Comparison of ENCODE assay signal across 8 cellular contexts in the genomic region with DNA sequence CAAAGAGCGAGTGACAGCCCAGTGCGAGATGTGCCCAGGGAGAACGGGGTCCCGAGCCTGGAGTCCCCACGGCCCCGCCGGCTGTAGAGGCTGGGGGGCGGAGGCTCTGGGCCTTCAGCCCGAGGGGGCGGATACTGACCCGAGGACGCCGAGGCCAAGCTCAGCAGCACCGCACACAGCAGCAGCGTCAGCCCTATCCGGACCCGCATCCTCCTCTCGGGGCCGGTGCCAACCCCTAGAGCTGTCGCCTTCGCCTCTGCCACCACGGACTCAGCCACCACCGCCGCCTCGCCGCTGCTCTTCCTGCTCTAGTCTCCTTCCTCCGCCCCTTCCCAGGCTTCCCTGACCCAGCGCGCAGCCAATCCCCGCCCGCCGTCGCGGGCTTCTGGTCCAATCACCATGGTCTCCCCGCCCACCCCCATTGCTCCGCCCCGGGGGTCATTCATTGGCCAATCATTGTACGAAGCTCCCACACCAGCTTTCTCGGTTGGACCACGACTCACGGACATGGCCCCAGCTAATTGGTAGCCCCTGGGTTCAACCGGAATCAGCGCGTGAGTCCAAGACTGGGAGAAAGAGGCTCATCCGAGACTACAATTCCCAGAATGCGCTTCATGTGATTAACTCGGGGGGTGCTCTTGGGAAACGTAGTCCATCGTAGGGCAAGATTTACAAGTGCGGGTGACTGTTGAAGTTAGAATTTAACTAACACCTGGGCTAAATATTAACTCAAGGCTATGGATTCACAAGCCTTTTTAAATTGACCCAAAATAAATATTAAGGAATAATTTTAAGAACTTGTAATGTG. TPM values are rescaled to one million over a fixed set of nuclear protein-coding genes. Genes with fewer than 3 reads are reported as not detected.
DNase-seq lines count a peak whose midpoint lies in the region; ATAC-seq, FAIRE-seq and TF ChIP-seq lines count a peak whose summit lies in the region.

A gene (minus strand): TSS at position 318 of the 808 bp plus-strand sequence. CDS start 109 bp downstream, at position 209.

- peaks cover 0 to 3% of the 10 kb centered on the region in 2 donors for H3K36me3 Mint-ChIP-seq in CD14-positive monocyte

- no TSS peak for BruUV-seq in HepG2 (replicated peaks; lab: Mats Ljungman, UMichigan)

- intact Hi-C loops in CD14-positive monocyte (cut with micrococcal nuclease) (loop anchor here in 1 of 2 donors (5.0 kb wide), 1 partner anchor 311 kb away; a partner anchor contains a TSS), HepG2 (cut with micrococcal nuclease; ENCODE audit: unreplicated experiment) (loop anchor here (2.0 to 5.0 kb wide), 2 partner anchors 17 to 316 kb away; no protein-coding TSS in a partner anchor)

- H3K9me3 Mint-ChIP-seq in CD14-positive monocyte: peaks cover 3 to 11% (median 10%) of the 10 kb centered on the region in 7 donors

- H3K4me1 Mint-ChIP-seq in CD14-positive monocyte: peaks cover 50% of the 10 kb centered on the region

- TF ChIP-seq POLR2A in HepG2 (IDR thresholded peaks at IDR 0.05; ENCODE audit: insufficient read depth in 1 of 2, low read depth in 2 of 2, low read length in 2 of 2): peak; percentile 93 to 95

- CTCF ChIA-PET in HepG2 (lab: Yijun Ruan, JAX; ENCODE audit: low intra/inter-chr PET ratio, low total read pairs): no interaction called here

- TF ChIP-seq EP300 in HepG2 (IDR thresholded peaks at IDR 0.05; ENCODE audit: low read depth in 2 of 2, low read length in 2 of 2) (0 out of 4 replicates have a peak, but pooled peaks of 1 of the 2 experiments have one; percentile 22), HepG2 (CRISPR knock-in tag; IDR thresholded peaks at IDR 0.05; ENCODE audit: borderline replicate concordance) (no peak)

- WGBS in HepG2 (ENCODE audit: low lambda C conversion rate): 3% methylated on average over 17 of the region's 50 CpGs

- peaks cover 73% of the 10 kb centered on the region for H3K4me1 ChIP-seq in HepG2 (ENCODE audit: insufficient read depth, low read length)

- peaks cover 42% of the 10 kb centered on the region for H3K79me2 ChIP-seq in HepG2 (ENCODE audit: insufficient read depth, low read length)

- H3K4me2 ChIP-seq in HepG2 (ENCODE audit: low read depth, low read length): peak within 1 kb of the TSS; percentile 95

- H3K4me3 ChIP-seq in HepG2 (replicated peaks in 1 of 3; ENCODE audit: insufficient read depth in 1 of 3, low read depth in 2 of 3, low read length in 3 of 3): peak within 1 kb of the TSS; percentile 80 to 99 (median 83)

- H3K4me3 Mint-ChIP-seq in CD14-positive monocyte: peak within 1 kb of the TSS; percentile 97

- no peaks in the 10 kb centered on the region for H3K27me3 Mint-ChIP-seq in CD14-positive monocyte (ENCODE audit: low read depth in 3 of 3)

- TF ChIP-seq CTCF in CD14-positive monocyte (IDR thresholded peaks at IDR 0.05): no peak
- TF ChIP-seq CTCF in HepG2 (CRISPR knock-in tag; IDR thresholded peaks at IDR 0.05): no peak

- TF ChIP-seq RAD21 in HepG2 (CRISPR knock-in tag; IDR thresholded peaks at IDR 0.05): peak; percentile 55; the same call in 1 of the 2 replicates

- H3K27me3 ChIP-seq in HepG2 (ENCODE audit: control insufficient read depth in 1 of 2, insufficient read depth in 2 of 2, low read length in 2 of 2): no peaks in the 10 kb centered on the region; a peak in 1 of 5 replicates

- H3K27ac ChIP-seq in HepG2 (ENCODE audit: extremely low read length, insufficient read depth, low read length): peak within 1 kb of the TSS; percentile 72

- DNase-seq in CD14-positive monocyte (ENCODE audit: low spot score) (peak; percentile 99), NCI-H82 (lab: John Stamatoyannopoulos, UW) (peak; percentile 99), dermis microvascular lymphatic vessel endothelial cell (ENCODE audit: low read depth in 2 of 2) (peak; percentile 99 to 100), HepG2 (ENCODE audit: low spot score) (peak; percentile 100)
- peak; percentile 100 for DNase-seq in activated CD4-positive, alpha-beta T cell treated with anti-CD3 and anti-CD28 coated beads, Interleukin-2, amount 50 U/mL, for 48 hours
- peak; percentile 100 for DNase-seq in stimulated activated CD4-positive, alpha-beta T cell treated with anti-CD3 and anti-CD28 coated beads, Interleukin-4, amount 100 ng/mL, for 1 hour

- H3K27ac Mint-ChIP-seq in CD14-positive monocyte: peak within 1 kb of the TSS; percentile 88 to 96 (median 95)

- in situ Hi-C loops in HepG2 (cut with HindIII; ENCODE audit: extremely low pct_ligation_motif_present, low pct_unique_long_range_greater_than_20kb): no loop called here

- no peaks in the 10 kb centered on the region for H3K36me3 ChIP-seq in HepG2 (replicated peaks in 1 of 2; ENCODE audit: control insufficient read depth in 1 of 2, insufficient read depth in 2 of 2, low read length in 2 of 2)

- H2AFZ ChIP-seq in HepG2 (ENCODE audit: low read length): peak within 1 kb of the TSS; percentile 90

- H4K20me1 ChIP-seq in HepG2 (ENCODE audit: insufficient read depth, low read length): no peaks in the 10 kb centered on the region

- 0 out of 2 replicates have a peak, but pooled peaks cover 9% of the 10 kb centered on the region for H3K9me3 ChIP-seq in HepG2 (ENCODE audit: low read length)

- POLR2A ChIA-PET in HepG2 (lab: Yijun Ruan, JAX): interaction anchor here (0.5 to 3.1 kb wide), 12 partner anchors 8 to 315 kb away, joined by 3 to 27 read pairs (median 4); a partner anchor contains a TSS

- H3K9ac ChIP-seq in HepG2 (ENCODE audit: insufficient read depth, low read depth, low read length): peak within 1 kb of the TSS; percentile 84

- peak; percentile 90 for FAIRE-seq in HepG2 (lab: Jason Lieb, UNC)

- peak; percentile 95 for ATAC-seq in GM19397 (IDR thresholded peaks at IDR 0.05; ENCODE audit: unreplicated experiment)
- peak; percentile 89 for ATAC-seq in HG03571 (IDR thresholded peaks at IDR 0.05; ENCODE audit: unreplicated experiment)
- peak; percentile 97 for ATAC-seq in HepG2

TF ChIP-seq in HepG2, 621 proteins besides CTCF, POLR2A, EP300 and RAD21 (continues in another document):
- TF ChIP-seq HMGA1 (CRISPR knock-in tag; conservative IDR thresholded peaks at IDR 0.05) (no peak), ZNF253 (CRISPR knock-in tag; IDR thresholded peaks at IDR 0.05; ENCODE audit: borderline replicate concordance) (0 out of 2 replicates have a peak, but pooled peaks have one; percentile 51), MAFG (CRISPR knock-in tag; IDR thresholded peaks at IDR 0.05) (no peak), ZKSCAN8 (CRISPR knock-in tag; IDR thresholded peaks at IDR 0.05; ENCODE audit: borderline replicate concordance) (no peak), FIP1L1 (IDR thresholded peaks at IDR 0.05; ENCODE audit: borderline replicate concordance, insufficient read depth, low read depth, low read length) (no peak), MEF2D (CRISPR knock-in tag; IDR thresholded peaks at IDR 0.05) (peak; percentile 66; the same call in 1 of the 2 replicates), ZNF766 (CRISPR knock-in tag; IDR thresholded peaks at IDR 0.05; ENCODE audit: borderline replicate concordance) (no peak), ZNF567 (CRISPR knock-in tag; IDR thresholded peaks at IDR 0.05; ENCODE audit: borderline replicate concordance) (no peak), IRX3 (CRISPR knock-in tag; IDR thresholded peaks at IDR 0.05; ENCODE audit: borderline replicate concordance, low read depth) (no peak)
- TF ChIP-seq, protein P1, sequence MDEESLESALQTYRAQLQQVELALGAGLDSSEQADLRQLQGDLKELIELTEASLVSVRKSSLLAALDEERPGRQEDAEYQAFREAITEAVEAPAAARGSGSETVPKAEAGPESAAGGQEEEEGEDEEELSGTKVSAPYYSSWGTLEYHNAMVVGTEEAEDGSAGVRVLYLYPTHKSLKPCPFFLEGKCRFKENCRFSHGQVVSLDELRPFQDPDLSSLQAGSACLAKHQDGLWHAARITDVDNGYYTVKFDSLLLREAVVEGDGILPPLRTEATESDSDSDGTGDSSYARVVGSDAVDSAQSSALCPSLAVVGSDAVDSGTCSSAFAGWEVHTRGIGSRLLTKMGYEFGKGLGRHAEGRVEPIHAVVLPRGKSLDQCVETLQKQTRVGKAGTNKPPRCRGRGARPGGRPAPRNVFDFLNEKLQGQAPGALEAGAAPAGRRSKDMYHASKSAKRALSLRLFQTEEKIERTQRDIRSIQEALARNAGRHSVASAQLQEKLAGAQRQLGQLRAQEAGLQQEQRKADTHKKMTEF (CRISPR knock-in tag; IDR thresholded peaks at IDR 0.05): peak; percentile 75; the same call in 1 of the 2 replicates
- TF ChIP-seq, protein P2, sequence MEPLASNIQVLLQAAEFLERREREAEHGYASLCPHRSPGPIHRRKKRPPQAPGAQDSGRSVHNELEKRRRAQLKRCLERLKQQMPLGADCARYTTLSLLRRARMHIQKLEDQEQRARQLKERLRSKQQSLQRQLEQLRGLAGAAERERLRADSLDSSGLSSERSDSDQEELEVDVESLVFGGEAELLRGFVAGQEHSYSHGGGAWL (CRISPR knock-in tag; IDR thresholded peaks at IDR 0.05): peak; percentile 58

RNA-seq across cellular contexts. Expression of the gene that starts here (rescaled TPM):
- polyA plus RNA-seq in CD14-positive monocyte (10 to 100 TPM; 42.5 to 48.4 TPM), HepG2 (2011; rRNA removed) (14.6 and 15.3 TPM in 2 replicates)
- total RNA-seq in dermis microvascular lymphatic vessel endothelial cell (54.0 and 58.8 TPM in 2 replicates), HepG2 (2016; rRNA removed; fragmentation: Illumina TruSeq; extraction: Trizol) (38.1 and 61.0 TPM in 2 replicates)
- total RNA-seq in HepG2 (2016; cell fraction: cytosol; rRNA removed; fragmentation: Illumina TruSeq; extraction: Trizol; ENCODE audit: low read depth): 2.2 and 2.4 TPM in 2 replicates
- total RNA-seq in HepG2 (2016; cell fraction: insoluble cytoplasmic fraction; rRNA removed; fragmentation: Illumina TruSeq; extraction: Trizol): 37.0 and 61.0 TPM in 2 replicates
- 6.3 and 8.3 TPM in 2 replicates for total RNA-seq in HepG2 (2016; cell fraction: membrane; rRNA removed; fragmentation: Illumina TruSeq; extraction: Trizol)
- total RNA-seq in HepG2 (2016; cell fraction: nucleus; rRNA removed; fragmentation: Illumina TruSeq; extraction: Trizol): 58.1 and 61.2 TPM in 2 replicates
- 7.0 and 10.4 TPM in 2 replicates for polyA plus RNA-seq in HepG2 (2011; cell fraction: cytosol; rRNA removed)
- polyA plus RNA-seq in HepG2 (2011; cell fraction: nucleus; rRNA removed): 14.9 and 15.1 TPM in 2 replicates
- polyA plus RNA-seq in HepG2 (2012): 32.6 and 34.3 TPM in 2 replicates
- 0.76 and 0.83 TPM in 2 replicates for polyA plus RNA-seq in HepG2 (2016; cell fraction: cytosol; fragmentation: Illumina TruSeq; extraction: Trizol; ENCODE audit: low read depth)
- polyA plus RNA-seq in HepG2 (2016; cell fraction: insoluble cytoplasmic fraction; fragmentation: Illumina TruSeq; extraction: Trizol; ENCODE audit: low read depth): 15.4 and 16.6 TPM in 2 replicates
- 1.8 and 2.1 TPM in 2 replicates for polyA plus RNA-seq in HepG2 (2016; cell fraction: membrane; fragmentation: Illumina TruSeq; extraction: Trizol; ENCODE audit: low read depth)
- polyA plus RNA-seq in HepG2 (2016; cell fraction: nucleus; fragmentation: Illumina TruSeq; extraction: Trizol; ENCODE audit: insufficient read depth, low read depth): 39.5 TPM in 2 replicates
- 12.1 and 21.7 TPM in 2 replicates for polyA minus RNA-seq in HepG2 (2011; rRNA and poly(A)+ RNA removed; ENCODE audit: low replicate concordance)
- polyA minus RNA-seq in HepG2 (2011; cell fraction: cytosol; rRNA and poly(A)+ RNA removed): 25.1 and 25.6 TPM in 2 replicates
- 50.0 and 57.7 TPM in 2 replicates for polyA minus RNA-seq in HepG2 (2011; cell fraction: nucleus; rRNA and poly(A)+ RNA removed)

Comparison
In these comparisons a context has a peak if more than half of its experiments do, and no peak if none do; other contexts are left out.
1. Peak in every context shown above with its lines: DNase-seq, ATAC-seq, H3K4me3 ChIP-seq and H3K27ac ChIP-seq.